12 cellular contexts compared by ENCODE assay signal in genomic region chr7:41058986-41059741, GRCh38.
A peak's percentile ranks its signal among the peaks of the same experiment; 100 is the strongest.
DNase-seq lines count a peak whose midpoint lies in the region; ATAC-seq and TF ChIP-seq lines count a peak whose summit lies in the region.
"Had no signal": no experiment of that assay in that cellular context is flagged by ENCODE, and none has a peak within 500 bp of the region (broad histone marks: within the 10 kb centered on the region; RNA-seq: fewer than 3 reads in every experiment).

No MANE protein-coding gene starts in this region.

- no peaks in the 10 kb centered on the region for H3K4me1 ChIP-seq in psoas muscle

- 86 to 90% (median 88%) methylated on average over 4 of the region's 4 CpGs for WGBS in psoas muscle, 3 donors

- no peaks in the 10 kb centered on the region for H3K27me3 ChIP-seq in psoas muscle (ENCODE audit: insufficient read depth in 3 of 3, low read length in 2 of 3)

- DNase-seq in SIG-M5 treated with dmso at 0.1 percent for 504 hours (lab: John Stamatoyannopoulos, UW; ENCODE audit: unreplicated experiment) (peak; percentile 20), SIG-M5 (lab: John Stamatoyannopoulos, UW) (no peak), SHP77 treated with DMSO at 0.1 percent for 48 hours (lab: John Stamatoyannopoulos, UW) (peak; percentile 36), iPS DF 19.7 (ENCODE audit: low read depth, low spot score) (peak; percentile 75), posterior vena cava (ENCODE audit: low spot score) (no peak), psoas muscle (no peak)
- DNase-seq: DND-41, NCI-H1092 had no signal

- no peak for TF ChIP-seq CTCF in psoas muscle (IDR thresholded peaks at IDR 0.05)

- ATAC-seq in HG03571 (IDR thresholded peaks at IDR 0.05; ENCODE audit: unreplicated experiment) = no peak
- no peak for ATAC-seq in psoas muscle
- ATAC-seq in GM19395 (IDR thresholded peaks at IDR 0.05; ENCODE audit: unreplicated experiment) = no peak
- ATAC-seq: activated naive CD4-positive, alpha-beta T cell treated with anti-CD3 and anti-CD28 coated beads, Interleukin-2, amount 50 U/mL, for 72 hours had no signal

- H3K36me3 ChIP-seq in psoas muscle (ENCODE audit: insufficient read depth in 1 of 2, low read depth in 1 of 2) = no peaks in the 10 kb centered on the region

- no peaks in the 10 kb centered on the region for H3K9me3 ChIP-seq in psoas muscle

- no peak overlapping the region for H3K27ac ChIP-seq in psoas muscle
- H3K27ac ChIP-seq: HL-60 had no signal

- intact Hi-C loops in posterior vena cava (cut with DNase I) = no loop called here
- intact Hi-C loops in psoas muscle (cut with DNase I) = no loop called here

- no peak overlapping the region for H3K4me3 ChIP-seq in psoas muscle

Comparison
In these comparisons a context has a peak if more than half of its experiments do, and no peak if none do; other contexts are left out.
1. DNase-seq: peak in SIG-M5 treated with dmso at 0.1 percent for 504 hours (single experiment), SHP77 treated with DMSO at 0.1 percent for 48 hours (single experiment) and iPS DF 19.7 (single experiment); none in SIG-M5 (single experiment), posterior vena cava (single experiment) and psoas muscle (0 of 2).